ENCODE assay signal across 22 cellular contexts in genomic region chr3:179991877-179992276, GRCh38. TPM values are rescaled to one million over a fixed set of nuclear protein-coding genes. Genes with fewer than 3 reads are reported as not detected.
"Had no signal": no experiment of that assay in that cellular context is flagged by ENCODE, and none has a peak within 500 bp of the region (broad histone marks: within the 10 kb centered on the region; RNA-seq: fewer than 3 reads in every experiment).

No MANE protein-coding gene starts in this region.

- H3K36me3 ChIP-seq: ascending aorta, heart right ventricle, left ventricle myocardium inferior, neural progenitor cell, prostate gland, right atrium auricular region, thoracic aorta, upper lobe of left lung had no signal

- H3K9ac ChIP-seq: neural progenitor cell had no signal

- H3K27me3 ChIP-seq: ascending aorta, heart right ventricle, neural progenitor cell, right atrium auricular region, upper lobe of left lung had no signal

- H3K27ac ChIP-seq: ascending aorta, heart right ventricle, left ventricle myocardium inferior, neural progenitor cell, prostate gland, right atrium auricular region, skin epidermis, thoracic aorta, upper lobe of left lung, VCaP had no signal

- H2AFZ ChIP-seq: neural progenitor cell had no signal

- H3K4me2 ChIP-seq: neural progenitor cell had no signal

- DNase-seq: activated CD4-positive, alpha-beta T cell treated with anti-CD3 and anti-CD28 coated beads for 1 hour; activated CD8-positive, alpha-beta memory T cell treated with anti-CD3 and anti-CD28 coated beads for 24 hours; activated CD8-positive, alpha-beta memory T cell treated with anti-CD3 and anti-CD28 coated beads, Interleukin-2, amount 50 U/mL, for 48 hours; activated effector memory CD4-positive, alpha-beta T cell treated with anti-CD3 and anti-CD28 coated beads, Interleukin-2, amount 50 U/mL, for 16 hours; activated naive CD4-positive, alpha-beta T cell treated with anti-CD3 and anti-CD28 coated beads, Interleukin-2, amount 50 U/mL, for 16 hours; activated T-cell treated with anti-CD3 and anti-CD28 coated beads, Interleukin-2, amount 50 U/mL, for 48 hours; erythroblast; heart right ventricle; immature natural killer cell; kidney glomerular epithelial cell; left ventricle myocardium inferior; mucosa of descending colon; naive B cell; upper lobe of left lung had no signal

- H3K9me3 ChIP-seq: mucosa of descending colon, prostate gland, right atrium auricular region, thoracic aorta, upper lobe of left lung had no signal

- H3K4me1 ChIP-seq: ascending aorta, heart right ventricle, left ventricle myocardium inferior, neural progenitor cell, prostate gland, right atrium auricular region, upper lobe of left lung had no signal

- H3K4me3 ChIP-seq: ascending aorta, heart right ventricle, left ventricle myocardium inferior, mucosa of descending colon, neural progenitor cell, prostate gland, right atrium auricular region, skin epidermis, thoracic aorta, upper lobe of left lung had no signal

- ATAC-seq: heart right ventricle, mucosa of descending colon had no signal

RNA-seq across cellular contexts. Expression of gene PEX5L, which starts 44.9 kb away (rescaled TPM):
- total RNA-seq: dermis microvascular lymphatic vessel endothelial cell, thoracic aorta, upper lobe of left lung had no signal
- polyA plus RNA-seq: immature natural killer cell had no signal
